17 cellular contexts compared by ENCODE assay signal in the genomic region with DNA sequence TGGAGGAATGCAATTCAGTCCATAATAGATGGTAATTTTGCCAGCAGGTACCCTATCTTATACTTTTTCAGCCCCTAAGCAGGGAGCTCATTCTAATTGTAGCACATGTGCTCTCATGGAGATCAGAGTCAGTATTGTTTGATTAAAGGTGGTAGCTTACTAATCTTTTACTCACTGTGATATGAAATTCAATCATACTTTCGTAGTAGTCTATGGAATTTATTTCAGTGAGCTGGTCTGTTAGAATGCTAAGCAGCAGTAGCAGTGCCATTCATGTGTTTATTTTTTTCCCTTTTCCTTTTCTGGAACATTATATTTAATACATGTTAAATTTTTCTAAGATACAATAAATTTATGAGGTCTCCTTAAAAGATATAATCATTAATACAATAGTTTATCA.
"Had no signal": no experiment of that assay in that cellular context is flagged by ENCODE, and none has a peak within 500 bp of the region (broad histone marks: within the 10 kb centered on the region; RNA-seq: fewer than 3 reads in every experiment).

No MANE protein-coding gene starts in this region.

- DNase-seq: activated CD4-positive, alpha-beta T cell treated with anti-CD3 and anti-CD28 coated beads, Interleukin-2, amount 10 ng/mL, durations not matched to agents 7 days and 5 days; activated CD4-positive, CD25-positive, alpha-beta regulatory T cell; activated CD8-positive, alpha-beta T cell treated with anti-CD3 and anti-CD28 coated beads, Interleukin-2, amount 10 ng/mL, durations not matched to agents 7 days and 5 days; activated effector memory CD4-positive, alpha-beta T cell treated with Interleukin-2 at 50 U/mL for 16 hours; activated naive CD4-positive, alpha-beta T cell treated with anti-CD3 and anti-CD28 coated beads, Interleukin-2, amount 50 U/mL, for 16 hours; activated T-cell treated with anti-CD3 and anti-CD28 coated beads, Interleukin-2, amount 50 U/mL, for 4 hours; effector memory CD8-positive, alpha-beta T cell; esophagus squamous epithelium; glutamatergic neuron; hypothalamus; kidney; left ventricle myocardium inferior; occipital lobe; stimulated activated CD4-positive, alpha-beta T cell treated with anti-CD3 and anti-CD28 coated beads, Interleukin-2, amount 100 ng/mL, for 24 hours; stimulated activated naive CD4-positive, alpha-beta T cell treated with Interleukin-2 at 50 U/mL for 16 hours; T1000 had no signal

- H3K9me3 ChIP-seq: esophagus squamous epithelium, left ventricle myocardium inferior, tibial nerve had no signal

- ATAC-seq: activated CD8-positive, alpha-beta T cell treated with anti-CD3 and anti-CD28 coated beads, Interleukin-2, amount 10 ng/mL, durations not matched to agents 7 days and 5 days; activated T-cell treated with anti-CD3 and anti-CD28 coated beads, Interleukin-2, amount 50 U/mL, for 4 hours; effector memory CD8-positive, alpha-beta T cell had no signal

- H3K27me3 ChIP-seq: esophagus squamous epithelium, tibial nerve had no signal

- H3K4me3 ChIP-seq: esophagus squamous epithelium, left ventricle myocardium inferior, tibial nerve had no signal

- H3K27ac ChIP-seq: esophagus squamous epithelium, left ventricle myocardium inferior, tibial nerve had no signal

- H3K4me1 ChIP-seq: left ventricle myocardium inferior had no signal

- H3K36me3 ChIP-seq: esophagus squamous epithelium, left ventricle myocardium inferior, tibial nerve had no signal
